ENCODE assay signal across 8 cellular contexts in genomic region chr1:220089650-220090556, GRCh38. TPM values are rescaled to one million over a fixed set of nuclear protein-coding genes. Genes with fewer than 3 reads are reported as not detected.
DNase-seq lines count a peak whose midpoint lies in the region; ATAC-seq and TF ChIP-seq lines count a peak whose summit lies in the region.

Gene BPNT1 (minus strand): TSS chr1:220089788. CDS start chr1:220079846, 9,942 bp downstream.

- peak; percentile 79 for ATAC-seq in RWPE2 (ENCODE audit: low read depth)
- peak; percentile 75 to 80 for ATAC-seq in natural killer cell treated with Interleukin-12 subunit alpha and Interleukin-12 subunit beta and Interleukin-15 and Interleukin-18, amount 100 ng/mL, for 72 hours
- peak; percentile 84 for ATAC-seq in stimulated activated naive CD8-positive, alpha-beta T cell treated with anti-CD3 and anti-CD28 coated beads, Interleukin-15, Interleukin-2, amounts not matched to agents 100 U/mL and 50 U/mL, for 24 hours

- TF ChIP-seq CTCF in RWPE2 (IDR thresholded peaks at IDR 0.05; ENCODE audit: poor library complexity, severe bottlenecking) = no peak

- intact Hi-C loops in activated T-helper 2 cell treated with anti-CD3 and anti-CD28 coated beads, Interferon-gamma antibody, Interleukin-2, Interleukin-4, amounts not matched to agents 10 μg/mL and 5 μg/mL and 100 μg/mL, durations not matched to agents 14 hours and 24 hours and 36 hours (cut with micrococcal nuclease) = loop anchor here (1.0 kb wide), 2 partner anchors 44 to 182 kb away; partner anchors contain the start of genes EPRS1 and RAB3GAP2

- no peaks in the 10 kb centered on the region for H3K4me1 ChIP-seq in RWPE2 (ENCODE audit: insufficient read depth, poor library complexity, severe bottlenecking)

- H3K27me3 Mint-ChIP-seq in activated T-helper 2 cell treated with anti-CD3 and anti-CD28 coated beads, Interferon-gamma antibody, Interleukin-2, Interleukin-4, amounts not matched to agents 10 μg/mL and 5 μg/mL and 100 μg/mL, durations not matched to agents 14 hours and 24 hours and 36 hours (ENCODE audit: low read depth) = no peaks in the 10 kb centered on the region
- no peaks in the 10 kb centered on the region for H3K27me3 Mint-ChIP-seq in natural killer cell treated with Interleukin-12 subunit alpha and Interleukin-12 subunit beta and Interleukin-15 and Interleukin-18, amount 100 ng/mL, for 72 hours

- H3K36me3 Mint-ChIP-seq in activated T-helper 2 cell treated with anti-CD3 and anti-CD28 coated beads, Interferon-gamma antibody, Interleukin-2, Interleukin-4, amounts not matched to agents 10 μg/mL and 5 μg/mL and 100 μg/mL, durations not matched to agents 14 hours and 24 hours and 36 hours (ENCODE audit: low read depth) = no peaks in the 10 kb centered on the region
- H3K36me3 Mint-ChIP-seq in natural killer cell treated with Interleukin-12 subunit alpha and Interleukin-12 subunit beta and Interleukin-15 and Interleukin-18, amount 100 ng/mL, for 72 hours = no peaks in the 10 kb centered on the region

- H3K27me3 ChIP-seq in RWPE2 (ENCODE audit: insufficient read depth, poor library complexity, severe bottlenecking) = no peaks in the 10 kb centered on the region

- no peaks in the 10 kb centered on the region for H3K36me3 ChIP-seq in RWPE2 (ENCODE audit: low read depth)

- H3K9me3 ChIP-seq in RWPE2 (ENCODE audit: severe bottlenecking) = no peaks in the 10 kb centered on the region

- peak within 1 kb of the TSS; percentile 88 for H3K27ac Mint-ChIP-seq in activated T-helper 2 cell treated with anti-CD3 and anti-CD28 coated beads, Interferon-gamma antibody, Interleukin-2, Interleukin-4, amounts not matched to agents 10 μg/mL and 5 μg/mL and 100 μg/mL, durations not matched to agents 14 hours and 24 hours and 36 hours
- peak within 1 kb of the TSS; percentile 73 to 94 for H3K27ac Mint-ChIP-seq in natural killer cell treated with Interleukin-12 subunit alpha and Interleukin-12 subunit beta and Interleukin-15 and Interleukin-18, amount 100 ng/mL, for 72 hours

- H3K4me1 Mint-ChIP-seq in activated T-helper 2 cell treated with anti-CD3 and anti-CD28 coated beads, Interferon-gamma antibody, Interleukin-2, Interleukin-4, amounts not matched to agents 10 μg/mL and 5 μg/mL and 100 μg/mL, durations not matched to agents 14 hours and 24 hours and 36 hours (ENCODE audit: low read depth) = peaks cover 9% of the 10 kb centered on the region
- H3K4me1 Mint-ChIP-seq in natural killer cell treated with Interleukin-12 subunit alpha and Interleukin-12 subunit beta and Interleukin-15 and Interleukin-18, amount 100 ng/mL, for 72 hours (ENCODE audit: low read depth in 2 of 2) = peaks cover 8 to 11% of the 10 kb centered on the region in 2 donors

- H3K4me3 ChIP-seq in RWPE2 (ENCODE audit: severe bottlenecking) = peak within 1 kb of the TSS; percentile 49

- H3K9me3 Mint-ChIP-seq in activated T-helper 2 cell treated with anti-CD3 and anti-CD28 coated beads, Interferon-gamma antibody, Interleukin-2, Interleukin-4, amounts not matched to agents 10 μg/mL and 5 μg/mL and 100 μg/mL, durations not matched to agents 14 hours and 24 hours and 36 hours = no peaks in the 10 kb centered on the region
- H3K9me3 Mint-ChIP-seq in natural killer cell treated with Interleukin-12 subunit alpha and Interleukin-12 subunit beta and Interleukin-15 and Interleukin-18, amount 100 ng/mL, for 72 hours = no peaks in the 10 kb centered on the region

- H3K27ac ChIP-seq in RWPE2 (ENCODE audit: poor library complexity, severe bottlenecking) = no peak within 1 kb of the TSS

- peak within 1 kb of the TSS; percentile 91 for H3K4me3 Mint-ChIP-seq in activated T-helper 2 cell treated with anti-CD3 and anti-CD28 coated beads, Interferon-gamma antibody, Interleukin-2, Interleukin-4, amounts not matched to agents 10 μg/mL and 5 μg/mL and 100 μg/mL, durations not matched to agents 14 hours and 24 hours and 36 hours (ENCODE audit: low read depth)
- peak within 1 kb of the TSS; percentile 91 for H3K4me3 Mint-ChIP-seq in natural killer cell treated with Interleukin-12 subunit alpha and Interleukin-12 subunit beta and Interleukin-15 and Interleukin-18, amount 100 ng/mL, for 72 hours

- DNase-seq in ELF-1 (ENCODE audit: low read depth, low spot score) (peak; percentile 94), H4 (ENCODE audit: low spot score) (peak; percentile 85), LoVo (ENCODE audit: low spot score) (peak; percentile 95), RWPE2 (ENCODE audit: low spot score) (peak; percentile 80), fibroblast of peridontal ligament (ENCODE audit: extremely low read depth) (peak; percentile 96)
- DNase-seq in activated T-helper 2 cell treated with anti-CD3 and anti-CD28 coated beads, Interferon-gamma antibody, Interleukin-2, Interleukin-4, amounts not matched to agents 10 μg/mL and 5 μg/mL and 100 μg/mL, durations not matched to agents 14 hours and 24 hours and 36 hours (ENCODE audit: low spot score) = peak; percentile 97
- DNase-seq in natural killer cell treated with Interleukin-12 subunit alpha and Interleukin-12 subunit beta and Interleukin-15 and Interleukin-18, amount 100 ng/mL, for 72 hours (ENCODE audit: low spot score) = peak; percentile 93
- DNase-seq in stimulated activated naive CD8-positive, alpha-beta T cell treated with anti-CD3 and anti-CD28 coated beads, Interleukin-15, Interleukin-2, amounts not matched to agents 100 U/mL and 50 U/mL, for 24 hours = peak; percentile 98

RNA-seq across cellular contexts. Expression of gene BPNT1, which starts in this region (rescaled TPM):
- 16.9 and 24.4 TPM in 2 replicates for total RNA-seq in H4 (2014; rRNA removed; shearing (Covaris generic))
- total RNA-seq in activated T-helper 2 cell treated with anti-CD3 and anti-CD28 coated beads, Interferon-gamma antibody, Interleukin-2, Interleukin-4, amounts not matched to agents 10 μg/mL and 5 μg/mL and 100 μg/mL, durations not matched to agents 14 hours and 24 hours and 36 hours = 29.8 and 30.6 TPM in 2 replicates
- total RNA-seq in natural killer cell treated with Interleukin-12 subunit alpha and Interleukin-12 subunit beta and Interleukin-15 and Interleukin-18, amount 100 ng/mL, for 72 hours = 10 to 100 TPM; 29.8 to 32.2 TPM
